Comparison of ENCODE assay signal across 8 cellular contexts in genomic region chr2:99140056-99140859, GRCh38. TPM values are rescaled to one million over a fixed set of nuclear protein-coding genes. Genes with fewer than 3 reads are reported as not detected.
DNase-seq lines count a peak whose midpoint lies in the region; TF ChIP-seq lines count a peak whose summit lies in the region.

No MANE protein-coding gene starts in this region.

- H3K36me3 ChIP-seq in muscle layer of colon (ENCODE audit: insufficient read depth, low read length): no peaks in the 10 kb centered on the region

- TF ChIP-seq CTCF in choroid plexus epithelial cell (conservative IDR thresholded peaks at IDR 0.05; ENCODE audit: low read depth, low read length): no peak

- H3K4me3 ChIP-seq in choroid plexus epithelial cell (ENCODE audit: low read depth, low read length): peak overlapping the region; percentile 90
- H3K4me3 ChIP-seq in muscle layer of colon (ENCODE audit: low read depth in 1 of 2, low read length in 2 of 2): peak overlapping the region; percentile 83 to 85

- peaks cover 3% of the 10 kb centered on the region for H3K4me1 ChIP-seq in muscle layer of colon (ENCODE audit: insufficient read depth, low read length)

- H3K36me3 Mint-ChIP-seq in IgD-negative memory B cell: no peaks in the 10 kb centered on the region

- DNase-seq in AG08395 (ENCODE audit: low spot score) (peak; percentile 9), choroid plexus epithelial cell (ENCODE audit: low read depth) (peak; percentile 24), AG08396 (ENCODE audit: low spot score) (no peak), iPS-NIHi7 (ENCODE audit: extremely low spot score) (no peak), COLO668 (lab: John Stamatoyannopoulos, UW; ENCODE audit: unreplicated experiment) (no peak), DMS153 treated with DMSO at 0.1 percent for 48 hours (lab: John Stamatoyannopoulos, UW; ENCODE audit: unreplicated experiment) (no peak)

- H3K4me1 Mint-ChIP-seq in IgD-negative memory B cell: peaks cover 8 to 19% (median 11%) of the 10 kb centered on the region in 3 donors

- H3K9me3 Mint-ChIP-seq in IgD-negative memory B cell: peaks cover 0 to 2% (median 0%) of the 10 kb centered on the region in 3 donors

- no peaks in the 10 kb centered on the region for H3K27me3 ChIP-seq in muscle layer of colon (ENCODE audit: control insufficient read depth in 1 of 2, insufficient read depth in 2 of 2, low read length in 2 of 2)

- peaks cover 1% of the 10 kb centered on the region for H3K27me3 Mint-ChIP-seq in IgD-negative memory B cell

- H3K27ac Mint-ChIP-seq in IgD-negative memory B cell: peak overlapping the region; percentile 72 to 100 (median 99)

- H3K9ac ChIP-seq in muscle layer of colon (ENCODE audit: low read length): peak overlapping the region; percentile 1

- H3K27ac ChIP-seq in muscle layer of colon (ENCODE audit: low read depth, low read length): peak overlapping the region; percentile 63

- H3K9me3 ChIP-seq in muscle layer of colon (ENCODE audit: low read length): no peaks in the 10 kb centered on the region

- peak overlapping the region; percentile 91 to 100 (median 96) for H3K4me3 Mint-ChIP-seq in IgD-negative memory B cell

RNA-seq across cellular contexts. Expression of gene C2orf15, which starts 1.2 kb away (rescaled TPM):
- polyA plus RNA-seq in IgD-negative memory B cell: 2.0 TPM

RNA-seq across cellular contexts. Expression of gene TSGA10, which starts 14.5 kb away (rescaled TPM):
- polyA plus RNA-seq in IgD-negative memory B cell: 19.7 TPM

RNA-seq across cellular contexts. Expression of gene LIPT1, which starts 14.5 kb away (rescaled TPM):
- polyA plus RNA-seq in IgD-negative memory B cell: 18.5 TPM

RNA-seq across cellular contexts. Expression of gene MITD1, which starts 40.6 kb away (rescaled TPM):
- polyA plus RNA-seq in IgD-negative memory B cell: 43.2 TPM

RNA-seq across cellular contexts. Expression of gene MRPL30, which starts 40.7 kb away (rescaled TPM):
- 16.7 TPM for polyA plus RNA-seq in IgD-negative memory B cell

Comparison
In these comparisons a context has a peak if more than half of its experiments do, and no peak if none do; other contexts are left out.
1. DNase-seq: peak in AG08395 (single experiment) and choroid plexus epithelial cell (single experiment); none in AG08396 (single experiment), iPS-NIHi7 (single experiment), COLO668 (single experiment) and DMS153 treated with DMSO at 0.1 percent for 48 hours (single experiment).